In the genomic region with DNA sequence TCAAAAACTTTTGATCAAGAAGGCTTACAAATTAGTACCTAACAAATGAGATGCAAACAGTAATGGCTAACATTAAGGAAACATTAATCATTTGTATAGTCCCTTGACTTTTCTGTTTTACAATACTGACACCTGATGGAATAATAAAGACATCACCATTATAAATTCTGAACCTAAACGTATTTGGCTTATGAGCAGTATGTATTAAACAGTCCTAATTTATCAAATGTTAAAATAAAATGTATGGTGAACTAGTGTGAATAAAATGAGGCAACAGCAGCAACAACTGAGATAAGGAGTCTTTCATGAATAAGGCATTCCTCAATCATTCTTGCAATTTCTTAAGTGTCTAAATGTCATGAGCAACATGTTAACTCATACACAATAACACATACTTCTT, we compare ENCODE assay signal across 9 cellular contexts. TPM values are rescaled to one million over a fixed set of nuclear protein-coding genes. Genes with fewer than 3 reads are reported as not detected.
DNase-seq lines count a peak whose midpoint lies in the region; ATAC-seq lines count a peak whose summit lies in the region.
"Had no signal": no experiment of that assay in that cellular context is flagged by ENCODE, and none has a peak within 500 bp of the region (broad histone marks: within the 10 kb centered on the region; RNA-seq: fewer than 3 reads in every experiment).

No MANE protein-coding gene starts in this region.

- H4K91ac ChIP-seq in mesenchymal stem cell (ENCODE audit: low read length), result no peak overlapping the region

- H3K18ac ChIP-seq in mesenchymal stem cell (ENCODE audit: low read depth in 1 of 2, low read length in 2 of 2), result no peak overlapping the region

- no peak overlapping the region for H2BK5ac ChIP-seq in mesenchymal stem cell (ENCODE audit: low read depth, low read length, poor library complexity, severe bottlenecking)

- peak overlapping the region; percentile 82 for H3K9ac ChIP-seq in mesenchymal stem cell (ENCODE audit: low read length)

- peak overlapping the region; percentile 11 for H3K27ac Mint-ChIP-seq in central memory CD8-positive, alpha-beta T cell (ENCODE audit: low read depth)

- no peak overlapping the region for H2BK12ac ChIP-seq in mesenchymal stem cell (ENCODE audit: low read length in 2 of 2)

- H3K4me3 Mint-ChIP-seq in central memory CD8-positive, alpha-beta T cell, result no peak overlapping the region
- H3K4me3 Mint-ChIP-seq: activated naive CD4-positive, alpha-beta T cell treated with anti-CD3 and anti-CD28 coated beads, Interleukin-2, amount 10 ng/mL, durations not matched to agents 7 days and 5 days had no signal

- H3K27ac ChIP-seq in mesenchymal stem cell (ENCODE audit: low read length, poor library complexity, severe bottlenecking), result no peak overlapping the region

- H3K4ac ChIP-seq in mesenchymal stem cell (ENCODE audit: low read depth in 1 of 2, low read length in 2 of 2), result no peak overlapping the region

- DNase-seq in AML-193 (lab: John Stamatoyannopoulos, UW) (peak; percentile 10 to 11), NAMALWA (ENCODE audit: low spot score) (peak; percentile 42), mesenchymal stem cell (peak; percentile 33), SIG-M5 treated with dmso at 0.1 percent for 504 hours (lab: John Stamatoyannopoulos, UW; ENCODE audit: unreplicated experiment) (no peak), retina (no peak), HuH-7.5 (ENCODE audit: low spot score) (no peak)
- DNase-seq in central memory CD8-positive, alpha-beta T cell (ENCODE audit: low spot score in 2 of 2), result no peak
- DNase-seq: activated naive CD4-positive, alpha-beta T cell treated with anti-CD3 and anti-CD28 coated beads, Interleukin-2, amount 10 ng/mL, durations not matched to agents 7 days and 5 days had no signal

- no peaks in the 10 kb centered on the region for H3K27me3 Mint-ChIP-seq in central memory CD8-positive, alpha-beta T cell
- H3K27me3 Mint-ChIP-seq: activated naive CD4-positive, alpha-beta T cell treated with anti-CD3 and anti-CD28 coated beads, Interleukin-2, amount 10 ng/mL, durations not matched to agents 7 days and 5 days had no signal

- H3K36me3 Mint-ChIP-seq in central memory CD8-positive, alpha-beta T cell (ENCODE audit: insufficient read depth), result peaks cover 30% of the 10 kb centered on the region

- H3K27me3 ChIP-seq in mesenchymal stem cell (ENCODE audit: control insufficient read depth in 1 of 2, insufficient read depth in 1 of 2, low read length in 2 of 2), result no peaks in the 10 kb centered on the region

- H3K4me1 ChIP-seq in mesenchymal stem cell (ENCODE audit: control insufficient read depth, insufficient read depth, low read depth, low read length), result peaks cover 2% of the 10 kb centered on the region

- no peaks in the 10 kb centered on the region for H3K9me3 ChIP-seq in mesenchymal stem cell (ENCODE audit: control insufficient read depth, low read length)

- peaks cover 6 to 44% of the 10 kb centered on the region in 2 experiments for H3K36me3 ChIP-seq in mesenchymal stem cell (ENCODE audit: control insufficient read depth in 1 of 2, insufficient read depth in 2 of 2, low read depth in 1 of 2, low read length in 2 of 2)

- H3K23ac ChIP-seq in mesenchymal stem cell (ENCODE audit: low read length in 2 of 2), result no peak overlapping the region

- peaks cover 11% of the 10 kb centered on the region for H3K79me1 ChIP-seq in mesenchymal stem cell (replicated peaks; ENCODE audit: low read length, poor library complexity, severe bottlenecking)

- H2BK120ac ChIP-seq in mesenchymal stem cell (ENCODE audit: low read depth, low read length), result no peak overlapping the region

- no peaks in the 10 kb centered on the region for H3K9me3 Mint-ChIP-seq in central memory CD8-positive, alpha-beta T cell
- H3K9me3 Mint-ChIP-seq: activated naive CD4-positive, alpha-beta T cell treated with anti-CD3 and anti-CD28 coated beads, Interleukin-2, amount 10 ng/mL, durations not matched to agents 7 days and 5 days had no signal

- no CpG with 5 or more reads among the region's 1 CpG for WGBS in mesenchymal stem cell

- no peak overlapping the region for H2AFZ ChIP-seq in mesenchymal stem cell (ENCODE audit: low read depth, low read length)

- no peak overlapping the region for H3K4me2 ChIP-seq in mesenchymal stem cell (ENCODE audit: low read length, poor library complexity, severe bottlenecking)

- H3K4me1 Mint-ChIP-seq in central memory CD8-positive, alpha-beta T cell, result peaks cover 26% of the 10 kb centered on the region

- no peak overlapping the region for H2AK5ac ChIP-seq in mesenchymal stem cell (ENCODE audit: low read length, severe bottlenecking)

- no peak overlapping the region for H3K14ac ChIP-seq in mesenchymal stem cell (ENCODE audit: low read length in 2 of 2)

- no peak for ATAC-seq in central memory CD8-positive, alpha-beta T cell (replicated peaks; ENCODE audit: extremely low read depth, poor library complexity, severe bottlenecking)
- ATAC-seq in HG03378 (IDR thresholded peaks at IDR 0.05; ENCODE audit: unreplicated experiment), result no peak

- no peak overlapping the region for H4K8ac ChIP-seq in mesenchymal stem cell (ENCODE audit: low read length)

- no peak overlapping the region for H2BK15ac ChIP-seq in mesenchymal stem cell (ENCODE audit: low read depth, poor library complexity, severe bottlenecking)

- peak overlapping the region in 1 of 2 experiments; percentile 70 for H3K4me3 ChIP-seq in mesenchymal stem cell (ENCODE audit: insufficient read depth in 1 of 2, low read depth in 1 of 2, low read length in 2 of 2)

RNA-seq across cellular contexts. Expression of gene PUM3, which starts 6.0 kb away (rescaled TPM):
- polyA plus RNA-seq in mesenchymal stem cell (2013, experiment 1 of 2), result 44.9 TPM
- polyA plus RNA-seq in mesenchymal stem cell (2013, experiment 2 of 2), result 43.3 TPM

Comparison
In these comparisons a context has a peak if more than half of its experiments do, and no peak if none do; other contexts are left out.
1. DNase-seq: peak in AML-193 (2 of 2), NAMALWA (single experiment) and mesenchymal stem cell (single experiment); none in central memory CD8-positive, alpha-beta T cell (0 of 2), SIG-M5 treated with dmso at 0.1 percent for 504 hours (single experiment), retina (single experiment) and HuH-7.5 (single experiment).